ENCODE assay signal across 34 cellular contexts in the genomic region with DNA sequence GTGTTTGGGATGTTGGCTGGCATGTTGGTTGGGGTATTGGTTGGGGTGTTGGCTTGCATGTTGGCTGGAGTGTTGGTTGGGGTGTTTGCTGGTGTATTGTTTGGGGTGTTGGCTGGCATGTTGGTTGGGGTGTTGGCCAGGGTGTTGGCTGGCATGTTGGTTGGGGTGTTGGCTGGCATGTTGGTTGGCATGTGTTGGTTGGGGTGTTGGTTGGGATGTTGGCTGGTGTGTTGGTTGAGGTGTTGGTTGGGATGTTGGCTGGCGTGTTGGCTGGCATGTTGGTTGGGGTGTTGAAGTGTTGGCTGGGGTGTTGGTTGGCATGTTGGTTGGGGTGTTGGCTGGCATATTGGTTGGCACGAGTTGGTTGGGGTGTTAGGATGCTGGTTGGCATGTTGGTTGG. TPM values are rescaled to one million over a fixed set of nuclear protein-coding genes. Genes with fewer than 3 reads are reported as not detected.
"Had no signal": no experiment of that assay in that cellular context is flagged by ENCODE, and none has a peak within 500 bp of the region (broad histone marks: within the 10 kb centered on the region; RNA-seq: fewer than 3 reads in every experiment).

No MANE protein-coding gene starts in this region.

- H3K27ac ChIP-seq: adrenal gland, colonic mucosa, epithelial cell of prostate, esophagus squamous epithelium, gastroesophageal sphincter, heart right ventricle had no signal

- H3K9me3 Mint-ChIP-seq: activated naive CD4-positive, alpha-beta T cell treated with anti-CD3 and anti-CD28 coated beads, Interleukin-2, amount 50 U/mL, for 24 hours had no signal

- ATAC-seq: activated CD4-positive, alpha-beta T cell treated with anti-CD3 and anti-CD28 coated beads for 36 hours; activated CD8-positive, alpha-beta memory T cell treated with anti-CD3 and anti-CD28 coated beads, Interleukin-2, amount 10 ng/mL, durations not matched to agents 7 days and 5 days; activated CD8-positive, alpha-beta T cell treated with anti-CD3 and anti-CD28 coated beads, Interleukin-2, amount 10 ng/mL, durations not matched to agents 7 days and 5 days; activated naive CD8-positive, alpha-beta T cell treated with anti-CD3 and anti-CD28 coated beads, Interleukin-2, amount 50 U/mL, for 24 hours; body of pancreas; gastroesophageal sphincter; heart right ventricle; T-helper 17 cell had no signal

- DNase-seq: activated CD4-positive, alpha-beta memory T cell treated with anti-CD3 and anti-CD28 coated beads for 36 hours; activated CD4-positive, alpha-beta T cell treated with anti-CD3 and anti-CD28 coated beads for 36 hours; activated CD4-positive, alpha-beta T cell treated with anti-CD3 and anti-CD28 coated beads, Interleukin-2, amount 10 ng/mL, durations not matched to agents 24 days and 14 days; activated CD4-positive, CD25-positive, alpha-beta regulatory T cell; activated CD4-positive, CD25-positive, alpha-beta regulatory T cell treated with anti-CD3 and anti-CD28 coated beads, Interleukin-2, amount 50 U/mL, for 72 hours; activated CD8-positive, alpha-beta memory T cell treated with anti-CD3 and anti-CD28 coated beads, Interleukin-2, amount 10 ng/mL, durations not matched to agents 7 days and 5 days; activated CD8-positive, alpha-beta memory T cell treated with anti-CD3 and anti-CD28 coated beads, Interleukin-2, amount 50 U/mL, for 4 hours; activated CD8-positive, alpha-beta T cell treated with anti-CD3 and anti-CD28 coated beads, Interleukin-2, amount 10 ng/mL, durations not matched to agents 7 days and 5 days; activated effector memory CD4-positive, alpha-beta T cell treated with anti-CD3 and anti-CD28 coated beads, Interleukin-2, amount 50 U/mL, for 16 hours; activated naive CD4-positive, alpha-beta T cell treated with anti-CD3 and anti-CD28 coated beads for 36 hours; activated naive CD8-positive, alpha-beta T cell treated with anti-CD3 and anti-CD28 coated beads for 36 hours; activated naive CD8-positive, alpha-beta T cell treated with anti-CD3 and anti-CD28 coated beads, Interleukin-2, amount 50 U/mL, for 24 hours; activated T-cell treated with anti-CD3 and anti-CD28 coated beads, Interleukin-2, amount 50 U/mL, for 1 hour; activated T-cell treated with anti-CD3 and anti-CD28 coated beads, Interleukin-2, amount 50 U/mL, for 48 hours; adrenal gland; amygdala; aorta; body of pancreas; colonic mucosa; effector CD8-positive, alpha-beta T cell; esophagus squamous epithelium; foreskin melanocyte; heart right ventricle; T-helper 17 cell had no signal

- H3K36me3 Mint-ChIP-seq: activated CD4-positive, alpha-beta memory T cell treated with anti-CD3 and anti-CD28 coated beads for 36 hours; activated CD8-positive, alpha-beta memory T cell treated with anti-CD3 and anti-CD28 coated beads, Interleukin-2, amount 10 ng/mL, durations not matched to agents 7 days and 5 days; activated naive CD4-positive, alpha-beta T cell treated with anti-CD3 and anti-CD28 coated beads, Interleukin-2, amount 50 U/mL, for 24 hours had no signal

- FAIRE-seq: endometrium, endothelial cell of umbilical vein had no signal

- H3K4me3 Mint-ChIP-seq: activated CD4-positive, alpha-beta memory T cell treated with anti-CD3 and anti-CD28 coated beads for 36 hours; activated CD4-positive, alpha-beta T cell treated with anti-CD3 and anti-CD28 coated beads for 36 hours; activated CD4-positive, alpha-beta T cell treated with anti-CD3 and anti-CD28 coated beads, Interleukin-2, amount 10 ng/mL, durations not matched to agents 24 days and 14 days; activated CD8-positive, alpha-beta memory T cell treated with anti-CD3 and anti-CD28 coated beads, Interleukin-2, amount 10 ng/mL, durations not matched to agents 7 days and 5 days; activated CD8-positive, alpha-beta T cell treated with anti-CD3 and anti-CD28 coated beads, Interleukin-2, amount 10 ng/mL, durations not matched to agents 7 days and 5 days; activated naive CD4-positive, alpha-beta T cell treated with anti-CD3 and anti-CD28 coated beads for 36 hours; activated naive CD4-positive, alpha-beta T cell treated with anti-CD3 and anti-CD28 coated beads, Interleukin-2, amount 50 U/mL, for 24 hours; activated naive CD8-positive, alpha-beta T cell treated with anti-CD3 and anti-CD28 coated beads for 36 hours; activated naive CD8-positive, alpha-beta T cell treated with anti-CD3 and anti-CD28 coated beads, Interleukin-2, amount 50 U/mL, for 24 hours; activated T-helper 1 cell treated with anti-CD3 and anti-CD28 coated beads, Interleukin-12 subunit alpha, Interleukin-12 subunit beta, Interleukin-2, Interleukin-4 antibody, amounts not matched to agents 30 ng/mL and 10 ng/mL and 1 ng/mL, durations not matched to agents 14 hours and 24 hours and 36 hours; T-helper 17 cell had no signal

- H3K27ac Mint-ChIP-seq: activated CD4-positive, alpha-beta memory T cell treated with anti-CD3 and anti-CD28 coated beads for 36 hours; activated CD4-positive, alpha-beta T cell treated with anti-CD3 and anti-CD28 coated beads for 36 hours; activated CD4-positive, alpha-beta T cell treated with anti-CD3 and anti-CD28 coated beads, Interleukin-2, amount 10 ng/mL, durations not matched to agents 24 days and 14 days; activated CD8-positive, alpha-beta memory T cell treated with anti-CD3 and anti-CD28 coated beads, Interleukin-2, amount 10 ng/mL, durations not matched to agents 7 days and 5 days; activated CD8-positive, alpha-beta T cell treated with anti-CD3 and anti-CD28 coated beads, Interleukin-2, amount 10 ng/mL, durations not matched to agents 7 days and 5 days; activated naive CD4-positive, alpha-beta T cell treated with anti-CD3 and anti-CD28 coated beads for 36 hours; activated naive CD4-positive, alpha-beta T cell treated with anti-CD3 and anti-CD28 coated beads, Interleukin-2, amount 50 U/mL, for 24 hours; activated naive CD8-positive, alpha-beta T cell treated with anti-CD3 and anti-CD28 coated beads for 36 hours; activated naive CD8-positive, alpha-beta T cell treated with anti-CD3 and anti-CD28 coated beads, Interleukin-2, amount 50 U/mL, for 24 hours; activated T-helper 1 cell treated with anti-CD3 and anti-CD28 coated beads, Interleukin-12 subunit alpha, Interleukin-12 subunit beta, Interleukin-2, Interleukin-4 antibody, amounts not matched to agents 30 ng/mL and 10 ng/mL and 1 ng/mL, durations not matched to agents 14 hours and 24 hours and 36 hours; activated T-helper 2 cell treated with anti-CD3 and anti-CD28 coated beads, Interferon-gamma antibody, Interleukin-2, Interleukin-4, amounts not matched to agents 10 μg/mL and 5 μg/mL and 100 μg/mL, durations not matched to agents 14 hours and 24 hours and 36 hours; T-helper 17 cell had no signal

RNA-seq across cellular contexts. Expression of a gene that starts 24.9 kb away (rescaled TPM):
- total RNA-seq: activated CD4-positive, alpha-beta T cell treated with anti-CD3 and anti-CD28 coated beads, Interleukin-2, amount 10 ng/mL, durations not matched to agents 24 days and 14 days; activated CD8-positive, alpha-beta memory T cell treated with anti-CD3 and anti-CD28 coated beads for 36 hours; activated CD8-positive, alpha-beta memory T cell treated with anti-CD3 and anti-CD28 coated beads, Interleukin-2, amount 10 ng/mL, durations not matched to agents 7 days and 5 days; activated CD8-positive, alpha-beta T cell treated with anti-CD3 and anti-CD28 coated beads, Interleukin-2, amount 10 ng/mL, durations not matched to agents 7 days and 5 days; activated naive CD8-positive, alpha-beta T cell treated with anti-CD3 and anti-CD28 coated beads for 36 hours; activated T-helper 1 cell treated with anti-CD3 and anti-CD28 coated beads, Interleukin-12 subunit alpha, Interleukin-12 subunit beta, Interleukin-2, Interleukin-4 antibody, amounts not matched to agents 30 ng/mL and 10 ng/mL and 1 ng/mL, durations not matched to agents 14 hours and 24 hours and 36 hours; activated T-helper 2 cell treated with anti-CD3 and anti-CD28 coated beads, Interferon-gamma antibody, Interleukin-2, Interleukin-4, amounts not matched to agents 10 μg/mL and 5 μg/mL and 100 μg/mL, durations not matched to agents 14 hours and 24 hours and 36 hours; dermis microvascular lymphatic vessel endothelial cell; endothelial cell of umbilical vein; glomerular endothelial cell; T-helper 17 cell had no signal
